8 cellular contexts compared by ENCODE assay signal in the genomic region with DNA sequence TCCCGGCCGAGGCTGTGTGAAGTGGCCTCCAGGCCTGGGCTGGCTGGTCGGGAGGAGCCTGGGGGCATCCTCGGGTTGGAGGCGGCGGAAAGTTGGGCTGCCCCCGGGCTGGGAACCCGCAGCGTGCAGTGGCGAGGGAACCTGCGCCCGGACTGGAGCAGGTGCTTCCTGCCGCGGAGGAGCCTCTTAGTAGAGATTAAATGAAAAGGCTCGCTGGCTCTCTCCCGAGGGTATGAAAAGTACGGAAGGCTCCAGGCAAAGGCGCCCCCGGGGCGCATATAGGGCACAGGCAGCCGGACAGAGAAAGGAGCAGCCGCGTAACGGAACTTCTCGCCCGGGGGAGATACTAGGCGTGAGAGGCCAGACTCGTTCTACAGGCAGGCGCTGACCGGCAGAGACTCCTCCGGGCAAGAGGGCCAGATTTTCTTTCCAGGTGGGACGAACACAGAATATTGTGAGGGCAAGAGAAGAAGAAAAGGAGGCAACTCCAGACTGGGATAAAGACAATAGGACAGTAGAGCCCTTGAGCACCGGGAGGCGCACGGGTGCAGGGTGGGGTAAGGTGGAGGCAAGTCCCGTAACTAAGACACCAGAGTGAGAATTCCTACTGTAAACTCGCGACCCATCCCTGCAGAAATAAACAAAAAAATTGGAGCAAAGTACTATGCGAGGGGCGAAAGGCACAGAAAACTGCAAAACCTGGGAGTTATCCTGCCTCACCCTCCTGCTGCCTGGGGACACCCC. TPM values are rescaled to one million over a fixed set of nuclear protein-coding genes. Genes with fewer than 3 reads are reported as not detected.
A peak's percentile ranks its signal among the peaks of the same experiment; 100 is the strongest.
DNase-seq lines count a peak whose midpoint lies in the region; ATAC-seq and TF ChIP-seq lines count a peak whose summit lies in the region.

No MANE protein-coding gene starts in this region.

- peak overlapping the region; percentile 41; the same call in 1 of the 2 replicates for H3K9ac ChIP-seq in MM.1S (ENCODE audit: low read length)
- H3K9ac ChIP-seq in iPS-18a (ENCODE audit: low read length) = peak overlapping the region; percentile 63
- peak overlapping the region; percentile 79 for H3K9ac ChIP-seq in smooth muscle cell (ENCODE audit: low read depth)

- H3F3A ChIP-seq in MM.1S (ENCODE audit: insufficient read depth, low read length) (peaks cover 17% of the 10 kb centered on the region), smooth muscle cell (ENCODE audit: low read depth) (peaks cover 3% of the 10 kb centered on the region)

- peaks cover 14% of the 10 kb centered on the region for H3K79me2 ChIP-seq in MM.1S (ENCODE audit: low read length)
- peaks cover 64% of the 10 kb centered on the region for H3K79me2 ChIP-seq in smooth muscle cell (ENCODE audit: low read depth)

- peak overlapping the region; percentile 93 for H3K4me2 ChIP-seq in MM.1S (ENCODE audit: low read depth, low read length)
- H3K4me2 ChIP-seq in smooth muscle cell = peak overlapping the region; percentile 87

- H3K4me3 ChIP-seq in MM.1S (ENCODE audit: low read length) = peak overlapping the region; percentile 83
- H3K4me3 ChIP-seq in iPS-18a (ENCODE audit: low read length) = peak overlapping the region; percentile 71
- peak overlapping the region; percentile 86 for H3K4me3 ChIP-seq in smooth muscle cell

- H3K4me1 ChIP-seq in MM.1S (ENCODE audit: low read length) (peaks cover 14% of the 10 kb centered on the region), iPS-18a (ENCODE audit: control insufficient read depth, low read depth, low read length) (peaks cover 22% of the 10 kb centered on the region), smooth muscle cell (ENCODE audit: low read depth) (peaks cover 46% of the 10 kb centered on the region)

- H2AFZ ChIP-seq in MM.1S (ENCODE audit: low read length) (peak overlapping the region; percentile 54), smooth muscle cell (ENCODE audit: low read depth) (no peak overlapping the region)

- H3K9me3 ChIP-seq in MM.1S (replicated peaks; ENCODE audit: insufficient read depth, low read length) (no peaks in the 10 kb centered on the region), iPS-18a (ENCODE audit: control insufficient read depth, low read depth, low read length) (no peaks in the 10 kb centered on the region), smooth muscle cell (replicated peaks; ENCODE audit: low read depth) (no peaks in the 10 kb centered on the region)

- H3K36me3 ChIP-seq in MM.1S (replicated peaks; ENCODE audit: insufficient read depth, low read length) (no peaks in the 10 kb centered on the region; the same call in 1 of the 2 replicates), iPS-18a (ENCODE audit: control insufficient read depth, low read depth, low read length) (no peaks in the 10 kb centered on the region), smooth muscle cell (ENCODE audit: low read depth) (no peaks in the 10 kb centered on the region)

- WGBS in smooth muscle cell (ENCODE audit: low lambda C conversion rate) = under 1% methylated on average over 40 of the region's 40 CpGs

- H3K27ac ChIP-seq in MM.1S (ENCODE audit: low read length) (no peak overlapping the region), angular gyrus (ENCODE audit: low read depth, low read length) (peak overlapping the region; percentile 64), iPS-18a (ENCODE audit: low read length) (no peak overlapping the region), smooth muscle cell (ENCODE audit: low read depth) (peak overlapping the region; percentile 29)

- H3K27me3 ChIP-seq in MM.1S (replicated peaks; ENCODE audit: insufficient read depth, low read length) = no peaks in the 10 kb centered on the region
- H3K27me3 ChIP-seq in iPS-18a (ENCODE audit: control insufficient read depth, insufficient read depth, low read length) = peaks cover 58% of the 10 kb centered on the region
- H3K27me3 ChIP-seq in smooth muscle cell (ENCODE audit: low read depth) = no peaks in the 10 kb centered on the region

- no peak for TF ChIP-seq CTCF in MM.1S (IDR thresholded peaks at IDR 0.05; ENCODE audit: low read length)
- no peak for TF ChIP-seq CTCF in smooth muscle cell (IDR thresholded peaks at IDR 0.05; ENCODE audit: borderline replicate concordance, insufficient read depth, poor library complexity, severe bottlenecking)

- DNase-seq in DMS53 (lab: John Stamatoyannopoulos, UW) (peak; percentile 70), MM.1S (peak; percentile 31), smooth muscle cell (lab: John Stamatoyannopoulos, UW; ENCODE audit: unreplicated experiment) (no peak), HT-29 (ENCODE audit: low spot score) (no peak)
- DNase-seq in activated CD4-positive, CD25-positive, alpha-beta regulatory T cell treated with anti-CD3 and anti-CD28 coated beads, Interleukin-2, amount 50 U/mL, for 72 hours = no peak

- no peaks in the 10 kb centered on the region for H3K9me2 ChIP-seq in MM.1S (replicated peaks; ENCODE audit: insufficient read depth, low read length)

- no peaks in the 10 kb centered on the region for H4K20me1 ChIP-seq in MM.1S (ENCODE audit: insufficient read depth, low read length)
- H4K20me1 ChIP-seq in smooth muscle cell (ENCODE audit: low read depth) = peaks cover 54% of the 10 kb centered on the region

- no peak for ATAC-seq in HG03565 (IDR thresholded peaks at IDR 0.05; ENCODE audit: unreplicated experiment)

RNA-seq across cellular contexts. Expression of gene CDH2, which starts 0.8 kb away (rescaled TPM):
- total RNA-seq in smooth muscle cell = 239 and 251 TPM in 2 replicates
- 132 and 169 TPM in 2 replicates for polyA plus RNA-seq in smooth muscle cell
- 0.16 TPM in 1 of 2 replicates, not detected in the other for total RNA-seq in HT-29 (2014; rRNA removed; shearing (Covaris generic))

Comparison
In these comparisons a context has a peak if more than half of its experiments do, and no peak if none do; other contexts are left out.
1. DNase-seq: peak in DMS53 (single experiment) and MM.1S (single experiment); none in smooth muscle cell (single experiment), HT-29 (single experiment) and activated CD4-positive, CD25-positive, alpha-beta regulatory T cell treated with anti-CD3 and anti-CD28 coated beads, Interleukin-2, amount 50 U/mL, for 72 hours (single experiment).
2. H3K27ac ChIP-seq: peak in angular gyrus (single experiment) and smooth muscle cell (single experiment); none in MM.1S (single experiment) and iPS-18a (single experiment).
3. RNA of gene CDH2, which starts 0.8 kb away (total RNA-seq): 239 to 251 TPM in smooth muscle cell; 0.16 TPM in HT-29; every median in the first group is over 100 times any median in the second.
4. Peak in every context shown above with its lines, with median percentiles within 50 percentile points of each other: H3K4me3 ChIP-seq and H3K9ac ChIP-seq.